In the genomic region with DNA sequence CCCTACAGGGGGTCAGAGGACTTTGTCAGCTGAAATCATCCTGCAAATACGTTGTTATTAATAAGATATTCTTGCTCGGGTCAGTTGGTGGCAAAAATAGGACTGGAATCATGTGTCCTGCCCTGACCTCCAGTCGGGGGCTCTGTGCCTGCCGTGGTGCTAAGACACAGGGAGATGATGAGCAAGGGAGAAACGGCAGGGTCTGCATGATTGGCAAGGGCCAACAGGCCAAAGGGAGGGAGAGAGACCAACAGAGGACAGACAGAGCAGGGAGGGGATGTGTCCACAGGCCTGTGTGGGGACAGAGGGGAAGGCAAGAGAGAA, we compare ENCODE assay signal across 1 cellular context.
TF ChIP-seq lines count a peak whose summit lies in the region.

No MANE protein-coding gene starts in this region.

TF ChIP-seq in HepG2, 621 proteins besides CTCF, POLR2A, EP300 and RAD21 (continued from another document):
- TF ChIP-seq, protein P1, sequence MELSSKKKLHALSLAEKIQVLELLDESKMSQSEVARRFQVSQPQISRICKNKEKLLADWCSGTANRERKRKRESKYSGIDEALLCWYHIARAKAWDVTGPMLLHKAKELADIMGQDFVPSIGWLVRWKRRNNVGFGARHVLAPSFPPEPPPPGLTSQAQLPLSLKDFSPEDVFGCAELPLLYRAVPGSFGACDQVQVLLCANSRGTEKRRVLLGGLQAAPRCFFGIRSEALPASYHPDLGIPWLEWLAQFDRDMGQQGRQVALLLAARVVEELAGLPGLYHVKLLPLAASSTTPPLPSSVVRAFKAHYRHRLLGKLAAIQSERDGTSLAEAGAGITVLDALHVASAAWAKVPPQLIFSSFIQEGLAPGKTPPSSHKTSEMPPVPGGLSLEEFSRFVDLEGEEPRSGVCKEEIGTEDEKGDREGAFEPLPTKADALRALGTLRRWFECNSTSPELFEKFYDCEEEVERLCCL (CRISPR knock-in tag; IDR thresholded peaks at IDR 0.05; ENCODE audit: borderline replicate concordance): no peak
